Comparison of ENCODE assay signal across 7 cellular contexts in the genomic region with DNA sequence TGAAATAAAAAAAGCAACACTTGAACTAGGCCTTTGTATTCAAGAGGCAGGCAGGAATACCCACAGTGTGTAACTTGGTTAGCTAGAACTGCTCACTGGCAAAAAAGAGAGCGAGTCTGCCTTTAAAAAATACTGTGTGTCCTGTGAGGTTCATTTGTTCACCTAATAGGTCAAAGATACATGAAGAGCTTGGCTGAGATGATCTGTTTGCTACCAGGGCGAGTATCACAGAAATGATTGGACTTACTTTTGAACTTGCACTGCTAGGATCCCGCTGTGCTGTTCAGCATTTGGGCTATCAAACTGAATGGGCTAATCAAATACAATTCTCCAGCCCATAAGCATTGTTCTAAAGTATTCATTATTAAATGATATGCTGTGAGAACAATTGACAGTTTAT.
"Had no signal": no experiment of that assay in that cellular context is flagged by ENCODE, and none has a peak within 500 bp of the region (broad histone marks: within the 10 kb centered on the region; RNA-seq: fewer than 3 reads in every experiment).

No MANE protein-coding gene starts in this region.

- H3K4me2 ChIP-seq: GM23338 had no signal

- ATAC-seq: GM23338, HCT116, HepG2 had no signal

- H3K4me3 ChIP-seq: GM23338 had no signal

- H3K4me1 Mint-ChIP-seq: IgD-negative memory B cell had no signal

- H3K27ac Mint-ChIP-seq: H9, HFFc6, IgD-negative memory B cell had no signal

- H3K4me3 Mint-ChIP-seq: GM23338, H9, HFFc6, IgD-negative memory B cell had no signal

- DNase-seq: H9, HFFc6 had no signal

- H3K9me3 Mint-ChIP-seq: GM23338, H9, HFFc6, IgD-negative memory B cell had no signal

- H3K36me3 Mint-ChIP-seq: IgD-negative memory B cell had no signal

- H3K27ac ChIP-seq: HL-60 had no signal

- H2AFZ ChIP-seq: GM23338 had no signal

- H3K27me3 Mint-ChIP-seq: IgD-negative memory B cell had no signal
